ENCODE assay signal across 1 cellular context in the genomic region with DNA sequence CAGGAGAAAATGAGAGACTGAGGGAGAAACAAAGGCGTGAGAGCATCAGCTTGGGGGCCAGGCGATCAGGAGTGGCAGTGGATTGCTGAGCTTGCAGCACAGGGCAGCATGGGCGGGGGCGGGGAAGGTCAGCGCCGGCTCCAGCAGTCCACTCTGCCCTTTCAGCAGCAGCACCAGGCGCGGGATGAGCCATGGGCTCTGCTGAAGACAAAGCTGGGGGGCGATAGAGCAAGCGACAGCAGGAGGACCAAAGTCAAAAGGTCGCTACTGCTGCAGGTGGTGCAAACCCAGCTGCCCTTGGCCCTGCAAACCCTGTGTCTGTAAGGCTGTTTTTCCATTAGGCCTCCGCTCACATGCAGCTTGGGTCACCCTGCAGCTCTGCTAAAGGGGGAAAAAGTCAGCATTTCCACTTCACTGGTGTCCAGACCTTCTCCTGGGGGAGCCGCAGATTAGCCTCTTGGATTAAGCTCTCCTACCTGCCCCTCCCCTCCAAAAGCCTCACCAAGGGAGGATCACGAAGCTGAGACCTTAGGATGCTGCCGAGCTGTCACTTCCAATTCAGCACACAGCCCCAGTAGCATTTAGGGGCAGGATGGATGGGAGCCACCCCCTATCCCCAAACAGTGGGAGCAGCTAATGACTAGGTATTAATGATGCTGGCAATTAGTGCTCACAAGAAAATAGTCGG.
TF ChIP-seq lines count a peak whose summit lies in the region.

No MANE protein-coding gene starts in this region.

TF ChIP-seq in H1, 55 proteins besides CTCF, POLR2A, EP300 and RAD21:
- TF ChIP-seq CREB1 (IDR thresholded peaks at IDR 0.05) (no peak), BCL11A (IDR thresholded peaks at IDR 0.05; ENCODE audit: low read depth in 2 of 2, low read length in 2 of 2) (no peak), SIN3A (conservative IDR thresholded peaks at IDR 0.05 in 1 of 2, IDR thresholded peaks at IDR 0.05 in 1 of 2; ENCODE audit: low read depth in 1 of 2, low read length in 2 of 2) (no peak), CEBPB (IDR thresholded peaks at IDR 0.05; ENCODE audit: low read depth, low read length) (no peak), SP4 (IDR thresholded peaks at IDR 0.05; ENCODE audit: low read length) (no peak), SAP30 (IDR thresholded peaks at IDR 0.05; ENCODE audit: insufficient read depth, insufficient replicate concordance, low read length) (no peak), EZH2 (IDR thresholded peaks at IDR 0.05; ENCODE audit: low read depth, low read length, severe bottlenecking) (no peak), HDAC2 (IDR thresholded peaks at IDR 0.05; ENCODE audit: borderline replicate concordance in 1 of 2, low read depth in 2 of 2, low read length in 2 of 2) (no peak), TCF12 (IDR thresholded peaks at IDR 0.05; ENCODE audit: low read depth, low read length) (no peak), TAF7 (optimal IDR thresholded peaks at IDR 0.05; ENCODE audit: borderline replicate concordance, low read depth, low read length) (no peak), RFX5 (IDR thresholded peaks at IDR 0.05; ENCODE audit: borderline replicate concordance, low read depth, low read length) (no peak), RXRA (IDR thresholded peaks at IDR 0.05; ENCODE audit: insufficient read depth, low read depth, low read length) (no peak), SIRT6 (IDR thresholded peaks at IDR 0.05; ENCODE audit: low read length) (no peak), GABPA (IDR thresholded peaks at IDR 0.05; ENCODE audit: borderline replicate concordance, insufficient read depth, low read length) (no peak)
- TF ChIP-seq, protein P1, sequence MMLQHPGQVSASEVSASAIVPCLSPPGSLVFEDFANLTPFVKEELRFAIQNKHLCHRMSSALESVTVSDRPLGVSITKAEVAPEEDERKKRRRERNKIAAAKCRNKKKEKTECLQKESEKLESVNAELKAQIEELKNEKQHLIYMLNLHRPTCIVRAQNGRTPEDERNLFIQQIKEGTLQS (IDR thresholded peaks at IDR 0.05; ENCODE audit: insufficient read depth, low read depth, low read length): no peak
TF ChIP-seq in H1: peak in this region for 0.
